ENCODE assay signal across 24 cellular contexts in the genomic region with DNA sequence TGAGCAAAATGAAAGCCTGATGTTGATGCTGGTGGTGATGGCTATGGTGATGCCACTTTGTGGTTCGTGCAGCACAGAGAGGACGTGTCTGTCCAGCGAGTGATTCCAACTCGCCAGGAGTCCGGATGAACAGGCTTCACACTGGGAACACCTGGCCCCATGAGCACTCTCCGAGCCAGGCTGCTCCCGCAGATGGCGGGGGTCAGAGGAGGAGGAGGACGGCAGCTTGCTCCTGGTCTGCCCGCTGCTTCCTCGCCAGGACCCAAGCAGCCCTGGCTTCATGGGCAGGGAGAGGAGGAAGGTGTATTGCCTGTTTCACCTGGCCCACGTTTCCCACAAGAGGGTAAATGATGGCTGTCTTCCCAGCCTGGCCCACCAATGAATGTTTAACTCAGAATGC.
"Had no signal": no experiment of that assay in that cellular context is flagged by ENCODE, and none has a peak within 500 bp of the region (broad histone marks: within the 10 kb centered on the region; RNA-seq: fewer than 3 reads in every experiment).

No MANE protein-coding gene starts in this region.

- H3K9me3 Mint-ChIP-seq: activated B cell treated with CpG ODN at 0.5 μM for 24 hours; activated CD8-positive, alpha-beta T cell treated with anti-CD3 and anti-CD28 coated beads for 36 hours; activated T-cell treated with anti-CD3 and anti-CD28 coated beads, Interleukin-2, amount 50 U/mL, for 4 hours; activated T-helper 17 cell treated with anti-CD3 and anti-CD28 coated beads, Interleukin-2, amount 50 U/mL, for 72 hours; effector memory CD8-positive, alpha-beta T cell; nephron had no signal

- H3K27ac Mint-ChIP-seq: activated B cell treated with CpG ODN at 0.5 μM for 24 hours; activated CD8-positive, alpha-beta T cell treated with anti-CD3 and anti-CD28 coated beads for 36 hours; activated T-helper 17 cell treated with anti-CD3 and anti-CD28 coated beads, Interleukin-2, amount 50 U/mL, for 72 hours; effector memory CD8-positive, alpha-beta T cell; nephron had no signal

- H3K27me3 Mint-ChIP-seq: activated B cell treated with CpG ODN at 0.5 μM for 24 hours; activated CD8-positive, alpha-beta T cell treated with anti-CD3 and anti-CD28 coated beads for 36 hours had no signal

- H3K4me2 ChIP-seq: hepatocyte had no signal

- H3K4me3 ChIP-seq: coronary artery, dorsolateral prefrontal cortex, gastroesophageal sphincter, hepatocyte, right lobe of liver, skin epidermis, thoracic aorta had no signal

- H3K4me3 Mint-ChIP-seq: activated B cell treated with CpG ODN at 0.5 μM for 24 hours; activated CD8-positive, alpha-beta T cell treated with anti-CD3 and anti-CD28 coated beads for 36 hours; activated T-cell treated with anti-CD3 and anti-CD28 coated beads, Interleukin-2, amount 50 U/mL, for 4 hours; activated T-helper 17 cell treated with anti-CD3 and anti-CD28 coated beads, Interleukin-2, amount 50 U/mL, for 72 hours; effector memory CD8-positive, alpha-beta T cell; nephron had no signal

- H3K4me1 ChIP-seq: right lobe of liver had no signal

- H3K36me3 ChIP-seq: neutrophil, right lobe of liver, thoracic aorta had no signal

- H3K27ac ChIP-seq: coronary artery, hepatocyte, neutrophil, right lobe of liver, skin epidermis, thoracic aorta had no signal

- H3K4me1 Mint-ChIP-seq: activated T-helper 17 cell treated with anti-CD3 and anti-CD28 coated beads, Interleukin-2, amount 50 U/mL, for 72 hours had no signal

- H3K9me3 ChIP-seq: gastroesophageal sphincter, neutrophil, right lobe of liver, thoracic aorta had no signal

- H3K27me3 ChIP-seq: dorsolateral prefrontal cortex, gastroesophageal sphincter, hepatocyte, neutrophil, right lobe of liver had no signal

- DNase-seq: activated B cell treated with CpG ODN at 0.5 μM for 24 hours; activated CD4-positive, alpha-beta T cell treated with anti-CD3 and anti-CD28 coated beads, Interleukin-2, amount 50 U/mL, for 1 hour; activated CD8-positive, alpha-beta T cell treated with anti-CD3 and anti-CD28 coated beads for 36 hours; activated gamma-delta T cell treated with Interleukin-2 at 50 U/mL for 16 hours; activated naive CD4-positive, alpha-beta T cell treated with anti-CD3 and anti-CD28 coated beads, Interleukin-2, amount 50 U/mL, for 16 hours; activated T-cell treated with anti-CD3 and anti-CD28 coated beads, Interleukin-2, amount 50 U/mL, for 4 hours; effector memory CD8-positive, alpha-beta T cell; islet precursor cell; left ventricle myocardium superior; mammary epithelial cell; right lobe of liver; stimulated activated CD4-positive, alpha-beta T cell treated with anti-CD3 and anti-CD28 coated beads, Interleukin-12 subunit alpha, Interleukin-12 subunit beta, amount 100 ng/mL, for 4 hours; stimulated activated CD4-positive, alpha-beta T cell treated with anti-CD3 and anti-CD28 coated beads, Interleukin-4, amount 100 ng/mL, for 1 hour; stimulated activated naive CD8-positive, alpha-beta T cell treated with anti-CD3 and anti-CD28 coated beads, Interleukin-15, Interleukin-2, amounts not matched to agents 100 U/mL and 50 U/mL, for 24 hours; trophoblast cell had no signal
